In genomic region chr7:150340024-150340749, GRCh38 we compare ENCODE assay signal across 10 cellular contexts. TPM values are rescaled to one million over a fixed set of nuclear protein-coding genes. Genes with fewer than 3 reads are reported as not detected.
DNase-seq lines count a peak whose midpoint lies in the region; ATAC-seq and TF ChIP-seq lines count a peak whose summit lies in the region.
"Had no signal": no experiment of that assay in that cellular context is flagged by ENCODE, and none has a peak within 500 bp of the region (broad histone marks: within the 10 kb centered on the region; RNA-seq: fewer than 3 reads in every experiment).

No MANE protein-coding gene starts in this region.

- H3K36me3 ChIP-seq in HUES48 (ENCODE audit: control insufficient read depth, insufficient read depth, low read length) = peaks cover 32% of the 10 kb centered on the region
- no peaks in the 10 kb centered on the region for H3K36me3 ChIP-seq in ectodermal cell (ENCODE audit: control insufficient read depth, insufficient read depth, low read length)
- peaks cover 0 to 9% of the 10 kb centered on the region in 2 donors for H3K36me3 ChIP-seq in lung (ENCODE audit: control insufficient read depth in 2 of 2, insufficient read depth in 2 of 2, low read length in 2 of 2)
- no peaks in the 10 kb centered on the region for H3K36me3 ChIP-seq in suprapubic skin

- H3K27me3 ChIP-seq in HUES48 (ENCODE audit: control insufficient read depth, insufficient read depth, low read length) = peaks cover 34% of the 10 kb centered on the region
- H3K27me3 ChIP-seq in ectodermal cell (ENCODE audit: control insufficient read depth, insufficient read depth, low read length, poor library complexity, severe bottlenecking) = peaks cover 42% of the 10 kb centered on the region
- no peaks in the 10 kb centered on the region for H3K27me3 ChIP-seq in lung (ENCODE audit: control insufficient read depth, insufficient read depth)
- peaks cover 27% of the 10 kb centered on the region for H3K27me3 ChIP-seq in suprapubic skin

- no peak for TF ChIP-seq CTCF in lung (IDR thresholded peaks at IDR 0.05; ENCODE audit: control extremely low read depth, extremely low read depth)
- TF ChIP-seq CTCF in suprapubic skin (IDR thresholded peaks at IDR 0.05) = no peak

- H3K9me3 ChIP-seq in HUES48 (ENCODE audit: control insufficient read depth, insufficient read depth, low read length) = peaks cover 7% of the 10 kb centered on the region; the same call in 1 of the 2 replicates
- no peaks in the 10 kb centered on the region for H3K9me3 ChIP-seq in ectodermal cell (ENCODE audit: control insufficient read depth, low read length)
- peaks cover 0 to 4% of the 10 kb centered on the region in 2 donors for H3K9me3 ChIP-seq in lung (ENCODE audit: control insufficient read depth in 2 of 2, insufficient read depth in 1 of 2, low read length in 1 of 2)
- no peaks in the 10 kb centered on the region for H3K9me3 ChIP-seq in suprapubic skin

- H3K9ac ChIP-seq in HUES48 (ENCODE audit: low read depth, low read length) = no peak overlapping the region

- peak overlapping the region; percentile 10 for H3K27ac ChIP-seq in HUES48 (ENCODE audit: low read depth, low read length)
- no peak overlapping the region for H3K27ac ChIP-seq in ectodermal cell (ENCODE audit: insufficient read depth, low read depth, low read length, poor library complexity, severe bottlenecking)
- H3K27ac ChIP-seq in lung (ENCODE audit: low read depth in 1 of 2, low read length in 1 of 2) = peak overlapping the region in 1 of 2 donors; percentile 65
- H3K27ac ChIP-seq in suprapubic skin = peak overlapping the region; percentile 63

- TF ChIP-seq EP300 in suprapubic skin (IDR thresholded peaks at IDR 0.05) = no peak

- H3K4me1 ChIP-seq in HUES48 (ENCODE audit: control insufficient read depth, insufficient read depth, low read length) = peaks cover 48% of the 10 kb centered on the region
- H3K4me1 ChIP-seq in ectodermal cell (ENCODE audit: control insufficient read depth, insufficient read depth, low read length) = peaks cover 25% of the 10 kb centered on the region
- peaks cover 0 to 3% of the 10 kb centered on the region in 2 donors for H3K4me1 ChIP-seq in lung (ENCODE audit: control insufficient read depth in 2 of 2, insufficient read depth in 2 of 2, low read length in 2 of 2)
- H3K4me1 ChIP-seq in suprapubic skin = peaks cover 27% of the 10 kb centered on the region

- ATAC-seq in lung (ENCODE audit: insufficient read depth, low FRiP score) (peak; percentile 44), GM21515 (IDR thresholded peaks at IDR 0.05; ENCODE audit: unreplicated experiment) (no peak)

- DNase-seq in lung (ENCODE audit: low spot score) (no peak), suprapubic skin (ENCODE audit: low spot score in 2 of 2) (no peak), NCI-H1092 (lab: John Stamatoyannopoulos, UW) (no peak), RPMI8226 (no peak), NCI-H69 (lab: John Stamatoyannopoulos, UW) (no peak)
- DNase-seq: activated CD4-positive, alpha-beta T cell treated with anti-CD3 and anti-CD28 coated beads for 4 hours; NCI-H1417 treated with DMSO at 0.1 percent for 48 hours had no signal

- WGBS in ectodermal cell, 2 experiments = 10 to 11% methylated on average over 39 of the region's 39 CpGs
- WGBS in lung, 2 donors = 20 to 31% methylated on average over 31 to 39 of the region's 39 CpGs
- 28% methylated on average over 6 of the region's 39 CpGs for WGBS in suprapubic skin

- TF ChIP-seq POLR2A in suprapubic skin (IDR thresholded peaks at IDR 0.05) = no peak

- H3K4me3 ChIP-seq in HUES48 (ENCODE audit: low read depth, low read length) (peak overlapping the region; percentile 77), ectodermal cell (ENCODE audit: insufficient read depth, low read depth, low read length) (peak overlapping the region; percentile 27), lung (peak overlapping the region; percentile 31), suprapubic skin (peak overlapping the region; percentile 51)

RNA-seq across cellular contexts. Expression of gene RARRES2, which starts 1.2 kb away (rescaled TPM):
- polyA plus RNA-seq in ectodermal cell (2013, experiment 1 of 4) = 4.9 TPM
- 3.5 TPM for polyA plus RNA-seq in ectodermal cell (2013, experiment 2 of 4)
- polyA plus RNA-seq in ectodermal cell (2013, experiment 3 of 4) = 5.2 TPM
- 5.9 TPM for polyA plus RNA-seq in ectodermal cell (2013, experiment 4 of 4)
- total RNA-seq in lung (100 to 1,000 TPM; 123 to 161 TPM), suprapubic skin (10 to 100 TPM; 12.8 to 23.4 (median 16.5) TPM)
- 100 to 1,000 TPM; 164 to 212 TPM for polyA plus RNA-seq in lung

RNA-seq across cellular contexts. Expression of gene ACTR3C, which starts 16.8 kb away (rescaled TPM):
- polyA plus RNA-seq in ectodermal cell (2013, experiment 1 of 4) = 0.93 TPM
- polyA plus RNA-seq in ectodermal cell (2013, experiment 2 of 4) = 0.44 TPM
- 0.48 TPM for polyA plus RNA-seq in ectodermal cell (2013, experiment 3 of 4)
- polyA plus RNA-seq in ectodermal cell (2013, experiment 4 of 4) = 0.20 TPM
- 10 to 100 TPM; 13.0 to 34.2 TPM for total RNA-seq in lung
- 1 to 10 TPM; 6.8 to 8.1 TPM for polyA plus RNA-seq in lung
- 10 to 100 TPM; 10.4 to 16.5 (median 13.1) TPM for total RNA-seq in suprapubic skin

RNA-seq across cellular contexts. Expression of gene LRRC61, which starts 17.0 kb away (rescaled TPM):
- polyA plus RNA-seq in ectodermal cell (2013, experiment 1 of 4) = 42.1 TPM
- polyA plus RNA-seq in ectodermal cell (2013, experiment 2 of 4) = 47.4 TPM
- polyA plus RNA-seq in ectodermal cell (2013, experiment 3 of 4) = 37.9 TPM
- 45.0 TPM for polyA plus RNA-seq in ectodermal cell (2013, experiment 4 of 4)
- total RNA-seq in lung (10 to 100 TPM in 1 of 2 donors, 1 to 10 TPM in 1; 9.4 to 18.8 TPM), suprapubic skin (10 to 100 TPM in 3 of 4 donors, 1 to 10 TPM in 1; 7.9 to 29.0 (median 22.5) TPM)
- 10 to 100 TPM in 1 of 2 donors, 1 to 10 TPM in 1; 7.1 to 16.6 TPM for polyA plus RNA-seq in lung

RNA-seq across cellular contexts. Expression of gene REPIN1, which starts 28.4 kb away (rescaled TPM):
- polyA plus RNA-seq in ectodermal cell (2013, experiment 1 of 4) = 75.3 TPM
- 83.3 TPM for polyA plus RNA-seq in ectodermal cell (2013, experiment 2 of 4)
- polyA plus RNA-seq in ectodermal cell (2013, experiment 3 of 4) = 73.8 TPM
- 79.6 TPM for polyA plus RNA-seq in ectodermal cell (2013, experiment 4 of 4)
- 100 to 1,000 TPM in 1 of 2 donors, 10 to 100 TPM in 1; 50.3 to 135 TPM for total RNA-seq in lung
- polyA plus RNA-seq in lung = 10 to 100 TPM; 38.4 to 73.8 TPM
- 10 to 100 TPM; 56.1 to 75.5 (median 73.7) TPM for total RNA-seq in suprapubic skin

RNA-seq across cellular contexts. Expression of gene ZNF775, which starts 38.9 kb away (rescaled TPM):
- polyA plus RNA-seq in ectodermal cell (2013, experiment 1 of 4) = 16.7 TPM
- 14.4 TPM for polyA plus RNA-seq in ectodermal cell (2013, experiment 2 of 4)
- polyA plus RNA-seq in ectodermal cell (2013, experiment 3 of 4) = 16.5 TPM
- 15.2 TPM for polyA plus RNA-seq in ectodermal cell (2013, experiment 4 of 4)
- total RNA-seq in lung (1 to 10 TPM; 4.4 to 5.4 TPM), suprapubic skin (1 to 10 TPM; 1.6 to 3.9 (median 2.6) TPM)
- 1 to 10 TPM; 1.4 to 3.2 TPM for polyA plus RNA-seq in lung

Comparison
In these comparisons a context has a peak if more than half of its experiments do, and no peak if none do; other contexts are left out.
1. H3K4me3 ChIP-seq: peak in every context shown above with its lines; median percentile 77 in HUES48; 51 in suprapubic skin; 31 in lung; 27 in ectodermal cell.
2. RNA of gene RARRES2, which starts 1.2 kb away (total RNA-seq): 123 to 161 TPM in lung; 12.8 to 23.4 TPM in suprapubic skin; every median in the first group is over 4 times any median in the second.